Comparison of ENCODE assay signal across 13 cellular contexts in the genomic region with DNA sequence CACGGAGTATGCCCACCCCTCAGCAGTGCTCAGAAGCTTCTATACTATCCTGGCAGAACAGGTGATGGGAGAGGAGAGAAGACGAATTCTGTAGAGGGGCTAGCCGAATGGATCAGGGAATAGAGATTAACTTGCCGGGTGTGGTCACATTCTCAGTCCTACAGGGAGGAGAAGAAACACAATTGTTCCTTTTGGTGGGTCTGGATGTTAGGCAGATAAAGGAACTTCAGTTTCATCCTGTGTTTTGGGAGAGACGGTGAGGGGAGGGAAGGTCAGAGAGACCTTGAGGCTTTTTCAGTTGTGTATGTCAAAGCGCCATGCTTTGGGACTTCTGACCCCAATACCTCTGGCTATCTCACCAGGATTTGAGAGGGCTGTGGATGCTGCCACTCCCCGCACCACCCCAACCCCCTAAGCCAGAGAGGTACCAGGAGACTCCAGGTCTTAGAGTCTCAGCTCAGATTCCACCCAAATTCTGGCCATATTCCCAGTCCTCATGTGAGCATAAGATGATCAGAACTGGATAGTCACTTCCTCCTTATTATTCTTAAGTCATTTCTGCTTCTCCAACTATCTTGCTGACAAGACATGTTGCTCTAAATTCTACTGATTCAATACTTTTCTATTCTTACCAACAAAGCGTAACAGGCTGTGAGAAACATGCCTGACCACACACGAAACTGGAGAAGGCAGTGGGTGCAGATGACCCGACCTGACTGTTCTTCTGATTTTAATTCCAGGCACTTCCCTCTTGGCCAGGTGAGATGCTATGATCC.
DNase-seq lines count a peak whose midpoint lies in the region; ATAC-seq, FAIRE-seq and TF ChIP-seq lines count a peak whose summit lies in the region.
"Had no signal": no experiment of that assay in that cellular context is flagged by ENCODE, and none has a peak within 500 bp of the region (broad histone marks: within the 10 kb centered on the region; RNA-seq: fewer than 3 reads in every experiment).

No MANE protein-coding gene starts in this region.

- ATAC-seq in HG02642 (IDR thresholded peaks at IDR 0.05; ENCODE audit: poor library complexity, unreplicated experiment): no peak

- CTCF ChIA-PET in GM10248 (lab: Yijun Ruan, JAX): interaction anchor here (1.5 to 2.6 kb wide), 2 partner anchors 13 to 47 kb away, joined by 3 to 8 read pairs; no protein-coding TSS in a partner anchor

- peak; percentile 36 for FAIRE-seq in GM18507 (lab: Jason Lieb, UNC)
- FAIRE-seq: islet of Langerhans had no signal

- TF ChIP-seq CTCF in foreskin fibroblast (IDR thresholded peaks at IDR 0.05; ENCODE audit: low read depth, low read length): no peak
- TF ChIP-seq CTCF in GM10248 (IDR thresholded peaks at IDR 0.05; ENCODE audit: control extremely low read depth, extremely low read depth, low read depth, missing control alignments): no peak

- DNase-seq in GM18507 (ENCODE audit: extremely low spot score, insufficient read length, low read depth): no peak
- peak; percentile 5 for DNase-seq in OCI-M1 (lab: John Stamatoyannopoulos, UW)
- DNase-seq in foreskin fibroblast: peak; percentile 9 to 40
- DNase-seq in pons (ENCODE audit: low spot score): peak; percentile 52
- DNase-seq in NCI-H524 treated with DMSO at 0.1 percent for 48 hours (lab: John Stamatoyannopoulos, UW): no peak
- no peak for DNase-seq in effector CD8-positive, alpha-beta T cell (lab: John Stamatoyannopoulos, UW)
- no peak for DNase-seq in GM10248 (ENCODE audit: extremely low spot score)
- DNase-seq: activated CD8-positive, alpha-beta memory T cell treated with anti-CD3 and anti-CD28 coated beads, Interleukin-2, amount 50 U/mL, for 48 hours; amygdala; Calu3; NCI-H146 had no signal

- H3K4me3 ChIP-seq in foreskin fibroblast (ENCODE audit: low read depth in 1 of 2, low read length in 2 of 2): no peak overlapping the region

- POLR2A ChIA-PET in GM10248 (lab: Yijun Ruan, JAX): no interaction called here

Comparison
In these comparisons a context has a peak if more than half of its experiments do, and no peak if none do; other contexts are left out.
1. DNase-seq: peak in OCI-M1 (single experiment), foreskin fibroblast (2 of 2) and pons (single experiment); none in GM18507 (single experiment), NCI-H524 treated with DMSO at 0.1 percent for 48 hours (single experiment), effector CD8-positive, alpha-beta T cell (single experiment) and GM10248 (single experiment).